In genomic region chr4:1715002-1715761, GRCh38 we compare ENCODE assay signal across 8 cellular contexts. TPM values are rescaled to one million over a fixed set of nuclear protein-coding genes. Genes with fewer than 3 reads are reported as not detected.
DNase-seq lines count a peak whose midpoint lies in the region; ATAC-seq and TF ChIP-seq lines count a peak whose summit lies in the region.

No MANE protein-coding gene starts in this region.

- H3K27me3 ChIP-seq in adrenal gland = no peaks in the 10 kb centered on the region

- WGBS in adrenal gland, 4 donors = 61 to 76% (median 65%) methylated on average over 10 to 16 of the region's 16 CpGs

- TF ChIP-seq POLR2A in adrenal gland (IDR thresholded peaks at IDR 0.05) = no peak

- H3K4me3 ChIP-seq in adrenal gland = no peak overlapping the region

- POLR2A ChIA-PET in activated CD4-positive, alpha-beta T cell treated with anti-CD3 and anti-CD28 coated beads, Interleukin-2, amount 10 ng/mL, durations not matched to agents 7 days and 5 days (lab: Charles Lee) = no interaction called here

- H3K9me3 Mint-ChIP-seq in activated CD4-positive, alpha-beta T cell treated with anti-CD3 and anti-CD28 coated beads, Interleukin-2, amount 10 ng/mL, durations not matched to agents 7 days and 5 days = no peaks in the 10 kb centered on the region
- no peaks in the 10 kb centered on the region for H3K9me3 Mint-ChIP-seq in stimulated activated effector memory CD8-positive, alpha-beta T cell treated with anti-CD3 and anti-CD28 coated beads, Interleukin-12 subunit alpha, Interleukin-12 subunit beta, amount 100 ng/mL, for 72 hours

- intact Hi-C loops in adrenal gland (cut with DNase I) = no loop called here

- ATAC-seq in stimulated activated effector memory CD8-positive, alpha-beta T cell treated with anti-CD3 and anti-CD28 coated beads, Interleukin-12 subunit alpha, Interleukin-12 subunit beta, amount 100 ng/mL, for 72 hours = no peak

- no peak for TF ChIP-seq CTCF in adrenal gland (IDR thresholded peaks at IDR 0.05)

- DNase-seq in activated CD4-positive, alpha-beta T cell treated with anti-CD3 and anti-CD28 coated beads, Interleukin-2, amount 10 ng/mL, durations not matched to agents 7 days and 5 days = no peak
- DNase-seq in activated CD4-positive, alpha-beta T cell treated with anti-CD3 and anti-CD28 coated beads for 48 hours = no peak
- DNase-seq in NAMALWA (ENCODE audit: low spot score) (peak; percentile 82), adrenal gland (no peak), COLO829 (ENCODE audit: low spot score) (no peak), T-helper 9 cell (no peak), retina (no peak)
- DNase-seq in stimulated activated effector memory CD8-positive, alpha-beta T cell treated with anti-CD3 and anti-CD28 coated beads, Interleukin-12 subunit alpha, Interleukin-12 subunit beta, amount 100 ng/mL, for 72 hours (ENCODE audit: low spot score in 2 of 2) = no peak

- H3K4me3 Mint-ChIP-seq in activated CD4-positive, alpha-beta T cell treated with anti-CD3 and anti-CD28 coated beads, Interleukin-2, amount 10 ng/mL, durations not matched to agents 7 days and 5 days = peak overlapping the region; percentile 96
- H3K4me3 Mint-ChIP-seq in stimulated activated effector memory CD8-positive, alpha-beta T cell treated with anti-CD3 and anti-CD28 coated beads, Interleukin-12 subunit alpha, Interleukin-12 subunit beta, amount 100 ng/mL, for 72 hours = peak overlapping the region; percentile 98

- peaks cover 0 to 12% of the 10 kb centered on the region in 2 donors for H3K36me3 ChIP-seq in adrenal gland (replicated peaks in 1 of 2)

- H3K4me1 ChIP-seq in adrenal gland (replicated peaks in 1 of 2) = peaks cover 26 to 57% of the 10 kb centered on the region in 2 donors

- H3K27ac ChIP-seq in adrenal gland = peak overlapping the region in 3 of 5 donors; percentile 48 to 100 (median 98)

- H3K27ac Mint-ChIP-seq in activated CD4-positive, alpha-beta T cell treated with anti-CD3 and anti-CD28 coated beads, Interleukin-2, amount 10 ng/mL, durations not matched to agents 7 days and 5 days = peak overlapping the region; percentile 96
- H3K27ac Mint-ChIP-seq in stimulated activated effector memory CD8-positive, alpha-beta T cell treated with anti-CD3 and anti-CD28 coated beads, Interleukin-12 subunit alpha, Interleukin-12 subunit beta, amount 100 ng/mL, for 72 hours = peak overlapping the region; percentile 20

- CTCF ChIA-PET in activated CD4-positive, alpha-beta T cell treated with anti-CD3 and anti-CD28 coated beads, Interleukin-2, amount 10 ng/mL, durations not matched to agents 7 days and 5 days (lab: Charles Lee) = no interaction called here

- peaks cover 60% of the 10 kb centered on the region for H3K4me1 Mint-ChIP-seq in activated CD4-positive, alpha-beta T cell treated with anti-CD3 and anti-CD28 coated beads, Interleukin-2, amount 10 ng/mL, durations not matched to agents 7 days and 5 days
- peaks cover 53% of the 10 kb centered on the region for H3K4me1 Mint-ChIP-seq in stimulated activated effector memory CD8-positive, alpha-beta T cell treated with anti-CD3 and anti-CD28 coated beads, Interleukin-12 subunit alpha, Interleukin-12 subunit beta, amount 100 ng/mL, for 72 hours

- peaks cover 34% of the 10 kb centered on the region for H3K36me3 Mint-ChIP-seq in activated CD4-positive, alpha-beta T cell treated with anti-CD3 and anti-CD28 coated beads, Interleukin-2, amount 10 ng/mL, durations not matched to agents 7 days and 5 days (ENCODE audit: low read depth)
- peaks cover 74% of the 10 kb centered on the region for H3K36me3 Mint-ChIP-seq in stimulated activated effector memory CD8-positive, alpha-beta T cell treated with anti-CD3 and anti-CD28 coated beads, Interleukin-12 subunit alpha, Interleukin-12 subunit beta, amount 100 ng/mL, for 72 hours

- H3K9me3 ChIP-seq in adrenal gland (replicated peaks in 1 of 3) = no peaks in the 10 kb centered on the region

- no peaks in the 10 kb centered on the region for H3K27me3 Mint-ChIP-seq in activated CD4-positive, alpha-beta T cell treated with anti-CD3 and anti-CD28 coated beads, Interleukin-2, amount 10 ng/mL, durations not matched to agents 7 days and 5 days

RNA-seq across cellular contexts. Expression of gene SLBP, which starts 3.1 kb away (rescaled TPM):
- 100 to 1,000 TPM; 116 to 137 TPM for total RNA-seq in activated CD4-positive, alpha-beta T cell treated with anti-CD3 and anti-CD28 coated beads, Interleukin-2, amount 10 ng/mL, durations not matched to agents 7 days and 5 days
- 10 to 100 TPM; 29.2 to 53.2 (median 38.1) TPM for total RNA-seq in adrenal gland
- 10 to 100 TPM; 19.0 to 81.0 (median 24.6) TPM for polyA plus RNA-seq in adrenal gland

RNA-seq across cellular contexts. Expression of gene TMEM129, which starts 5.9 kb away (rescaled TPM):
- total RNA-seq in activated CD4-positive, alpha-beta T cell treated with anti-CD3 and anti-CD28 coated beads, Interleukin-2, amount 10 ng/mL, durations not matched to agents 7 days and 5 days = 10 to 100 TPM; 20.9 to 22.3 TPM
- 100 to 1,000 TPM in 1 of 8 donors, 10 to 100 TPM in 7; 29.0 to 119 (median 59.7) TPM for total RNA-seq in adrenal gland
- polyA plus RNA-seq in adrenal gland = 10 to 100 TPM; 14.9 to 45.0 (median 43.5) TPM

RNA-seq across cellular contexts. Expression of gene TACC3, which starts 6.1 kb away (rescaled TPM):
- total RNA-seq in activated CD4-positive, alpha-beta T cell treated with anti-CD3 and anti-CD28 coated beads, Interleukin-2, amount 10 ng/mL, durations not matched to agents 7 days and 5 days = 100 to 1,000 TPM; 301 to 305 TPM
- 10 to 100 TPM in 7 of 8 donors, 1 to 10 TPM in 1; 8.1 to 26.5 (median 11.4) TPM for total RNA-seq in adrenal gland
- 10 to 100 TPM in 2 of 3 donors, 1 to 10 TPM in 1; 5.5 to 21.1 (median 19.7) TPM for polyA plus RNA-seq in adrenal gland

RNA-seq across cellular contexts. Expression of gene FAM53A, which starts 31.1 kb away (rescaled TPM):
- 1 to 10 TPM in 1 of 2 experiments, under 1 TPM in 1; 0.99 to 1.6 TPM for total RNA-seq in activated CD4-positive, alpha-beta T cell treated with anti-CD3 and anti-CD28 coated beads, Interleukin-2, amount 10 ng/mL, durations not matched to agents 7 days and 5 days
- 1 to 10 TPM in 5 of 8 donors, under 1 TPM in 3; 0.56 to 6.2 (median 1.4) TPM for total RNA-seq in adrenal gland
- 1 to 10 TPM in 2 of 3 donors, under 1 TPM in 1; 0.44 to 2.2 (median 2.2) TPM for polyA plus RNA-seq in adrenal gland

Comparison
In these comparisons a context has a peak if more than half of its experiments do, and no peak if none do; other contexts are left out.
1. RNA of gene TACC3, which starts 6.1 kb away (total RNA-seq): 301 to 305 TPM in activated CD4-positive, alpha-beta T cell treated with anti-CD3 and anti-CD28 coated beads, Interleukin-2, amount 10 ng/mL, durations not matched to agents 7 days and 5 days; 8.1 to 26.5 TPM in adrenal gland; every median in the first group is over 10 times any median in the second.